1 cellular context compared by ENCODE assay signal in genomic region chr15:99059010-99059981, GRCh38.
TF ChIP-seq lines count a peak whose summit lies in the region.

No MANE protein-coding gene starts in this region.

TF ChIP-seq in GM12878, 131 proteins besides CTCF, POLR2A, EP300 and RAD21 (continued from another document):
- peak; percentile 64 for TF ChIP-seq ZNF687 (IDR thresholded peaks at IDR 0.05)
- TF ChIP-seq SMARCA5 (IDR thresholded peaks at IDR 0.05), result peak; percentile 82
- no peak for TF ChIP-seq PAX5 (IDR thresholded peaks at IDR 0.05; ENCODE audit: borderline replicate concordance, low read depth, low read length)
- no peak for TF ChIP-seq E4F1 (IDR thresholded peaks at IDR 0.05; ENCODE audit: borderline replicate concordance, partially characterized antibody)
- no peak for TF ChIP-seq SP1 (IDR thresholded peaks at IDR 0.05; ENCODE audit: low read depth, low read length)
- TF ChIP-seq DPF2 (IDR thresholded peaks at IDR 0.05), result peak; percentile 71
- no peak for TF ChIP-seq NR2C1 (IDR thresholded peaks at IDR 0.05)
- no peak for TF ChIP-seq TARDBP (IDR thresholded peaks at IDR 0.05; ENCODE audit: borderline replicate concordance)
- TF ChIP-seq IKZF1 (conservative IDR thresholded peaks at IDR 0.05), result peak; percentile 57
- TF ChIP-seq TCF7 (IDR thresholded peaks at IDR 0.05; ENCODE audit: borderline replicate concordance), result no peak
- TF ChIP-seq JUNB (IDR thresholded peaks at IDR 0.05), result no peak
- no peak for TF ChIP-seq NR2C2 (IDR thresholded peaks at IDR 0.05; ENCODE audit: borderline replicate concordance, control insufficient read depth, insufficient read length, low read depth)
- TF ChIP-seq TCF3 (IDR thresholded peaks at IDR 0.05; ENCODE audit: borderline replicate concordance, insufficient read depth, low read depth, low read length), result no peak
- no peak for TF ChIP-seq BCLAF1 (IDR thresholded peaks at IDR 0.05)
- no peak for TF ChIP-seq CREB1 (IDR thresholded peaks at IDR 0.05; ENCODE audit: low read depth)
- TF ChIP-seq RB1 (IDR thresholded peaks at IDR 0.05; ENCODE audit: borderline replicate concordance), result peak; percentile 75; the same call in 1 of the 2 replicates
- 0 out of 2 replicates have a peak, but pooled peaks have one; percentile 42 for TF ChIP-seq MAX (IDR thresholded peaks at IDR 0.05; ENCODE audit: low read depth, low read length)
- TF ChIP-seq MYB (IDR thresholded peaks at IDR 0.05; ENCODE audit: borderline replicate concordance, low read depth, low read length), result no peak
- TF ChIP-seq MXI1 (IDR thresholded peaks at IDR 0.05; ENCODE audit: low read depth, low read length), result no peak
- TF ChIP-seq NR2F1 (conservative IDR thresholded peaks at IDR 0.05), result peak; percentile 41; the same call in 1 of the 2 replicates
- no peak; the same call in 1 of the 2 replicates for TF ChIP-seq HCFC1 (IDR thresholded peaks at IDR 0.05; ENCODE audit: low read length)
- no peak for TF ChIP-seq CHD2 (IDR thresholded peaks at IDR 0.05; ENCODE audit: borderline replicate concordance, low read depth, low read length)
- TF ChIP-seq SREBF2 (IDR thresholded peaks at IDR 0.05; ENCODE audit: low read length), result no peak
- no peak for TF ChIP-seq BCL11A (IDR thresholded peaks at IDR 0.05; ENCODE audit: low read depth, low read length)
- TF ChIP-seq ELK1 (IDR thresholded peaks at IDR 0.05; ENCODE audit: low read depth, low read length), result no peak
- TF ChIP-seq HSF1 (IDR thresholded peaks at IDR 0.05; ENCODE audit: low read depth, low read length), result no peak
- no peak for TF ChIP-seq RELA (IDR thresholded peaks at IDR 0.05; ENCODE audit: borderline replicate concordance, partially characterized antibody)
- TF ChIP-seq ZNF622 (IDR thresholded peaks at IDR 0.05), result no peak
- peak; percentile 73 for TF ChIP-seq YY1 (IDR thresholded peaks at IDR 0.05; ENCODE audit: low read depth, low read length)
- TF ChIP-seq FOXM1 (IDR thresholded peaks at IDR 0.05; ENCODE audit: low read depth, low read length), result no peak
- TF ChIP-seq RAD51 (IDR thresholded peaks at IDR 0.05), result no peak
